In the genomic region with DNA sequence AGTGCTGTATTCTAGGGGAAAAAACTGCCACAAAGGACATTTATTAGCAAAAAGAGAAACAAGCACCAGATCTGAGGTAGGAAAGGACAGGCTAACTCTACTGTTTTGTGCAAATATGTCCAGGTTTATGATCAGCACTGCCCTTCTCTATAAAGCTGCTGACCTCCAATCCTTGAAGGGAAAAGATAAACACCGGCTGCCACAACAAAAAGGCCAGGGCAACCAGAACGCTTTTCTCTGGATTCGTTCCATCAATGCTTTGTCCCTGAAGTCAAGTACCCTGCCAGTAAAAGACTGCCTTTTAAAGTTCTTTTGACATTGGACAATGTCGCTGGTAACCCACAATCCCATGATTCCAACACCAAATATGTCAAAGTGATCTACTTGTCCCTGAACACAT, we compare ENCODE assay signal across 1 cellular context.
TF ChIP-seq lines count a peak whose summit lies in the region.

No MANE protein-coding gene starts in this region.

TF ChIP-seq in HepG2, 621 proteins besides CTCF, POLR2A, EP300 and RAD21 (continued from another document):
- TF ChIP-seq ZNF431 (CRISPR knock-in tag; IDR thresholded peaks at IDR 0.05; ENCODE audit: borderline replicate concordance, low read depth), result no peak
- no peak for TF ChIP-seq ZSCAN12 (CRISPR knock-in tag; IDR thresholded peaks at IDR 0.05)
- TF ChIP-seq ZNF564 (CRISPR knock-in tag; IDR thresholded peaks at IDR 0.05), result no peak
TF ChIP-seq in HepG2: peak in this region for 1.
